ENCODE assay signal across 13 cellular contexts in the genomic region with DNA sequence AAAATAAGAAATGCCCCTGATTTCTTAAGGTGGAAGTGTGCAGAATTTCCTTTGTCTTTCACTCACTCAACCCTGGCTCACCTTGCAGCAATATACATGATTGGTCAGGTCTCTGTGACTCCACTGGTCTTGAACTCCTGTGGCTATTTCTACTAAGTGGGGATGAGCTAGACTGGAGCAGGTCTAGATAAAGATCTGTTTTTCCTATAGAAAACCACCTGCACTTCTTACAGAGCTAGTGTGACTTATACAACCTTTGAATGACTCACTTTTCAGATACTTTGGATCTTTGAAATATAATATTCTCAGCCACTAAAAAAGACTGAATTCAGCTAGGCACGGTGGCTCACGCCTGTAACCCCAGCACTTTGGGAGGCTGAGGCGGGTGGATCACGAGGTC.
DNase-seq lines count a peak whose midpoint lies in the region; ATAC-seq and TF ChIP-seq lines count a peak whose summit lies in the region.
"Had no signal": no experiment of that assay in that cellular context is flagged by ENCODE, and none has a peak within 500 bp of the region (broad histone marks: within the 10 kb centered on the region; RNA-seq: fewer than 3 reads in every experiment).

No MANE protein-coding gene starts in this region.

- H3K4me2 ChIP-seq in mammary epithelial cell (ENCODE audit: insufficient read depth, low read depth, low read length) (no peak overlapping the region), PC-3 (ENCODE audit: low read length) (no peak overlapping the region), SK-N-SH (no peak overlapping the region)
- H3K4me2 ChIP-seq: BLaER1 treated with 17β-estradiol and CSF1 and Interleukin-3, amounts not matched to agents 10 nM and 100 nM had no signal

- H3K9ac ChIP-seq in mammary epithelial cell (ENCODE audit: insufficient read depth, low read length) (no peak overlapping the region), PC-3 (ENCODE audit: low read length) (no peak overlapping the region), SK-N-SH (no peak overlapping the region)
- H3K9ac ChIP-seq: BLaER1 treated with 17β-estradiol and CSF1 and Interleukin-3, amounts not matched to agents 10 nM and 100 nM had no signal

- no peaks in the 10 kb centered on the region for H3K9me3 Mint-ChIP-seq in MCF 10A (ENCODE audit: unreplicated experiment)

- no peak overlapping the region for H3K27ac Mint-ChIP-seq in MCF 10A (ENCODE audit: low read depth, unreplicated experiment)
- H3K27ac Mint-ChIP-seq: CD4-positive, CD25-positive, alpha-beta regulatory T cell had no signal

- POLR2A ChIA-PET in MCF 10A (lab: Yijun Ruan, JAX) = interaction anchor here (0.7 to 1.6 kb wide), 3 partner anchors 10 to 1594 kb away, joined by 3 to 6 read pairs (median 4); no protein-coding TSS in a partner anchor
- POLR2A ChIA-PET in PC-3 (lab: Charles Lee; ENCODE audit: unreplicated experiment) = no interaction called here
- POLR2A ChIA-PET in SK-N-SH (lab: Yijun Ruan, JAX) = no interaction called here

- CTCF ChIA-PET in mammary epithelial cell (lab: Charles Lee; ENCODE audit: low non-redundant PET) = no interaction called here
- CTCF ChIA-PET in MCF 10A (lab: Yijun Ruan, JAX) = interaction anchor here (0.6 to 6.4 kb wide), 9 partner anchors 10 to 398 kb away, joined by 3 to 54 read pairs (median 3); no protein-coding TSS in a partner anchor
- CTCF ChIA-PET in PC-3 (lab: Charles Lee) = no interaction called here
- CTCF ChIA-PET in SK-N-SH (lab: Yijun Ruan, JAX) = interaction anchor here (1.0 to 3.1 kb wide), 4 partner anchors 16 to 263 kb away, joined by 3 to 17 read pairs (median 3); no protein-coding TSS in a partner anchor

- WGBS in mammary epithelial cell (ENCODE audit: low coverage, missing lambda C conversion rate) = 92% methylated on average over 4 of the region's 4 CpGs
- WGBS in SK-N-SH (ENCODE audit: low lambda C conversion rate) = 94% methylated on average over 4 of the region's 4 CpGs

- H2AFZ ChIP-seq in mammary epithelial cell (ENCODE audit: low read depth, low read length) = no peak overlapping the region
- no peak overlapping the region for H2AFZ ChIP-seq in PC-3 (ENCODE audit: low read length)
- no peak overlapping the region for H2AFZ ChIP-seq in SK-N-SH (ENCODE audit: low read depth)

- dilution Hi-C loops in mammary epithelial cell (cut with HindIII; ENCODE audit: low sequenced_read_pairs) = no loop called here

- H3K27ac ChIP-seq in mammary epithelial cell (ENCODE audit: insufficient read depth, low read depth, low read length) = no peak overlapping the region
- H3K27ac ChIP-seq in PC-3 (ENCODE audit: low read length) = no peak overlapping the region
- H3K27ac ChIP-seq in caudate nucleus (ENCODE audit: low read depth, low read length) = peak overlapping the region; percentile 56
- H3K27ac ChIP-seq in SK-N-SH (ENCODE audit: low read depth in 2 of 2, low read length in 1 of 2) = no peak overlapping the region
- H3K27ac ChIP-seq: BLaER1 treated with 17β-estradiol and CSF1 and Interleukin-3, amounts not matched to agents 10 nM and 100 nM had no signal

- DNase-seq in mammary epithelial cell (peak; percentile 36), MCF 10A (ENCODE audit: unreplicated experiment) (no peak), PC-3 (peak; percentile 19), caudate nucleus (lab: John Stamatoyannopoulos, UW) (peak in 1 of 61 donors; percentile 29), DMS153 (lab: John Stamatoyannopoulos, UW) (no peak), SK-N-SH (no peak), DMS114 treated with DMSO at 0.1 percent for 48 hours (lab: John Stamatoyannopoulos, UW; ENCODE audit: unreplicated experiment) (no peak)
- DNase-seq: ACHN; CD4-positive, CD25-positive, alpha-beta regulatory T cell; DMS79; EL had no signal

- BruUV-seq in mammary epithelial cell (replicated peaks; lab: Mats Ljungman, UMichigan) = no TSS peak
- BruUV-seq in MCF 10A (replicated peaks; lab: Mats Ljungman, UMichigan) = no TSS peak
- BruUV-seq in PC-3 (replicated peaks; lab: Mats Ljungman, UMichigan) = no TSS peak

- no peak for TF ChIP-seq RAD21 in SK-N-SH (IDR thresholded peaks at IDR 0.05; ENCODE audit: low read length)

- H3F3A ChIP-seq in PC-3 (ENCODE audit: low read length, unreplicated experiment) (no peaks in the 10 kb centered on the region), SK-N-SH (replicated peaks; ENCODE audit: insufficient read depth) (no peaks in the 10 kb centered on the region)

- TF ChIP-seq CTCF in mammary epithelial cell (conservative IDR thresholded peaks at IDR 0.05 in 1 of 2, IDR thresholded peaks at IDR 0.05 in 1 of 2; ENCODE audit: extremely low read depth in 1 of 2, insufficient read depth in 1 of 2, low read depth in 1 of 2, low read length in 2 of 2) (no peak), MCF 10A (IDR thresholded peaks at IDR 0.05; ENCODE audit: unreplicated experiment) (no peak), PC-3 (conservative IDR thresholded peaks at IDR 0.05; ENCODE audit: low read depth, low read length) (no peak), SK-N-SH (IDR thresholded peaks at IDR 0.05) (no peak)

- H3K27me3 ChIP-seq in mammary epithelial cell (ENCODE audit: insufficient read depth, low read length) = no peaks in the 10 kb centered on the region
- no peaks in the 10 kb centered on the region for H3K27me3 ChIP-seq in PC-3 (ENCODE audit: low read length)
- no peaks in the 10 kb centered on the region for H3K27me3 ChIP-seq in SK-N-SH (ENCODE audit: insufficient read depth)

- no peaks in the 10 kb centered on the region for H3K36me3 Mint-ChIP-seq in MCF 10A (ENCODE audit: insufficient read depth, unreplicated experiment)
- H3K36me3 Mint-ChIP-seq: CD4-positive, CD25-positive, alpha-beta regulatory T cell had no signal

- no peaks in the 10 kb centered on the region for H3K36me3 ChIP-seq in mammary epithelial cell (ENCODE audit: insufficient read depth, low read length)
- H3K36me3 ChIP-seq in PC-3 (ENCODE audit: low read depth, low read length) = no peaks in the 10 kb centered on the region
- no peaks in the 10 kb centered on the region for H3K36me3 ChIP-seq in SK-N-SH (replicated peaks in 1 of 2; ENCODE audit: control insufficient read depth in 1 of 2, insufficient read depth in 2 of 2, low read length in 1 of 2)
- H3K36me3 ChIP-seq: BLaER1 treated with 17β-estradiol and CSF1 and Interleukin-3, amounts not matched to agents 10 nM and 100 nM; HAP-1 had no signal

- no peaks in the 10 kb centered on the region for H3K9me3 ChIP-seq in mammary epithelial cell (replicated peaks; ENCODE audit: insufficient read depth, low read length)
- no peaks in the 10 kb centered on the region for H3K9me3 ChIP-seq in PC-3 (ENCODE audit: low read length)
- H3K9me3 ChIP-seq in SK-N-SH = no peaks in the 10 kb centered on the region
- H3K9me3 ChIP-seq: BLaER1 treated with 17β-estradiol and CSF1 and Interleukin-3, amounts not matched to agents 10 nM and 100 nM; HAP-1 had no signal

- H3K4me3 Mint-ChIP-seq in MCF 10A (ENCODE audit: unreplicated experiment) = no peak overlapping the region
- H3K4me3 Mint-ChIP-seq: CD4-positive, CD25-positive, alpha-beta regulatory T cell had no signal

- H3K4me1 Mint-ChIP-seq in MCF 10A (ENCODE audit: insufficient read depth, unreplicated experiment) = no peaks in the 10 kb centered on the region
- H3K4me1 Mint-ChIP-seq: CD4-positive, CD25-positive, alpha-beta regulatory T cell had no signal

- no peak for ATAC-seq in PC-3

- H3K27me3 Mint-ChIP-seq in MCF 10A (ENCODE audit: insufficient read depth, unreplicated experiment) = peaks cover 15% of the 10 kb centered on the region

- H3K4me3 ChIP-seq in mammary epithelial cell (replicated peaks in 1 of 3; ENCODE audit: insufficient read depth in 1 of 3, low read depth in 2 of 3, low read length in 3 of 3) = no peak overlapping the region
- H3K4me3 ChIP-seq in PC-3 (ENCODE audit: low read length) = no peak overlapping the region
- H3K4me3 ChIP-seq in SK-N-SH (ENCODE audit: low read depth in 2 of 2, low read length in 1 of 2) = no peak overlapping the region
- H3K4me3 ChIP-seq: BLaER1 treated with 17β-estradiol and CSF1 and Interleukin-3, amounts not matched to agents 10 nM and 100 nM; HAP-1 had no signal

- TF ChIP-seq EP300 in SK-N-SH (IDR thresholded peaks at IDR 0.05; ENCODE audit: borderline replicate concordance in 1 of 2, low read depth in 1 of 2, low read length in 1 of 2) = no peak

- no peaks in the 10 kb centered on the region for H3K9me2 ChIP-seq in PC-3 (replicated peaks; ENCODE audit: low read length)
- H3K9me2 ChIP-seq in SK-N-SH = no peaks in the 10 kb centered on the region

- H4K20me1 ChIP-seq in mammary epithelial cell (ENCODE audit: insufficient read depth, low read length) = no peaks in the 10 kb centered on the region
- no peaks in the 10 kb centered on the region for H4K20me1 ChIP-seq in PC-3 (ENCODE audit: low read length)
- no peaks in the 10 kb centered on the region for H4K20me1 ChIP-seq in SK-N-SH (ENCODE audit: insufficient read depth)
- H4K20me1 ChIP-seq: BLaER1 treated with 17β-estradiol and CSF1 and Interleukin-3, amounts not matched to agents 10 nM and 100 nM had no signal

- in situ Hi-C loops in mammary epithelial cell (cut with MboI; ENCODE audit: low sequenced_read_pairs in 2 of 2) = no loop called here

- no peaks in the 10 kb centered on the region for H3K4me1 ChIP-seq in mammary epithelial cell (ENCODE audit: insufficient read depth, low read length)
- no peaks in the 10 kb centered on the region for H3K4me1 ChIP-seq in PC-3 (ENCODE audit: insufficient read depth, low read length)
- H3K4me1 ChIP-seq in SK-N-SH (ENCODE audit: control insufficient read depth in 1 of 2, insufficient read depth in 2 of 2, low read depth in 1 of 2, low read length in 1 of 2) = peaks cover 0 to 16% of the 10 kb centered on the region in 2 experiments; a peak in 2 of 4 replicates

- intact Hi-C loops in mammary epithelial cell (cut with micrococcal nuclease) = no loop called here
- intact Hi-C loops in MCF 10A (cut with micrococcal nuclease) = no loop called here
- intact Hi-C loops in PC-3 (cut with micrococcal nuclease) = no loop called here

- H3K79me2 ChIP-seq in mammary epithelial cell (ENCODE audit: insufficient read depth, low read length) = no peaks in the 10 kb centered on the region
- H3K79me2 ChIP-seq in PC-3 (ENCODE audit: low read length) = no peaks in the 10 kb centered on the region
- no peaks in the 10 kb centered on the region for H3K79me2 ChIP-seq in SK-N-SH (ENCODE audit: insufficient read depth)

TF ChIP-seq in SK-N-SH, 30 proteins besides CTCF, POLR2A, EP300 and RAD21 (continues in another document):
- no peak for TF ChIP-seq POLR2AphosphoS5 (IDR thresholded peaks at IDR 0.05; ENCODE audit: low read depth, low read length)
- no peak for TF ChIP-seq CHD2 (IDR thresholded peaks at IDR 0.05; ENCODE audit: low read length, partially characterized antibody)
- no peak for TF ChIP-seq NFIC (IDR thresholded peaks at IDR 0.05; ENCODE audit: borderline replicate concordance)
- no peak for TF ChIP-seq TCF12 (IDR thresholded peaks at IDR 0.05)
- TF ChIP-seq NRF1 (IDR thresholded peaks at IDR 0.05; ENCODE audit: low read depth, low read length) = no peak

Comparison
In these comparisons a context has a peak if more than half of its experiments do, and no peak if none do; other contexts are left out.
1. DNase-seq: peak in mammary epithelial cell (single experiment) and PC-3 (single experiment); none in MCF 10A (single experiment), DMS153 (single experiment), SK-N-SH (single experiment) and DMS114 treated with DMSO at 0.1 percent for 48 hours (single experiment).
2. CTCF ChIA-PET loops: an anchor here in MCF 10A (0.6 to 6.4 kb wide) and SK-N-SH (1.0 to 3.1 kb wide); none called in mammary epithelial cell and PC-3.